ENCODE assay signal across 1 cellular context in the genomic region with DNA sequence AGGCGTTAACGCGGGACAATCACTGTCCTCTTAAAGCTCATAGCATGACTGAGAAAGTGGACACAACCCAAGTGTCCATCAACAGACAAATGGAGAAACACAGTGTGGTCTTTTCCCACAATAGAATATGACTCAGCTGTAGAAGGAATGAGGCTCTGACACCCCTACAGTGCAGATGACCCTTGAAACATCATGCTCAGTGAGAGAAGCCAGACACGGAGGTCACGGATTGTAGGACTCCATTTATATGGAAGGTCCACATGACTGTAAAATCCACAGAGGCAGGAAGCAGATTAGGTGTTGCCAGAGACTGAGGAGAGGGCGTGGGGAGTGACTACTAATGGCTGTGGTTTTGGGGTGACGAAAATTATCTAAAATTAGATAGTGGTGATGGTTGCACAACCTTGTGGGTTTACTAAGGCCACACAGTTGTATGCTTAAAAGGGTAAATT.
A peak's percentile ranks its signal among the peaks of the same experiment; 100 is the strongest.
TF ChIP-seq lines count a peak whose summit lies in the region.

No MANE protein-coding gene starts in this region.

TF ChIP-seq in K562, 482 proteins besides CTCF, POLR2A, EP300 and RAD21 (continued from another document):
- peak in 1 of 2 experiments; percentile 60; a peak in 2 of 4 replicates for TF ChIP-seq RCOR1 (IDR thresholded peaks at IDR 0.05; ENCODE audit: borderline replicate concordance in 1 of 2, low read depth in 2 of 2, low read length in 2 of 2)
- TF ChIP-seq MAX (CRISPR knock-in tag; IDR thresholded peaks at IDR 0.05), result peak; percentile 71
- no peak for TF ChIP-seq SUPT5H (IDR thresholded peaks at IDR 0.05)
